Comparison of ENCODE assay signal across 10 cellular contexts in the genomic region with DNA sequence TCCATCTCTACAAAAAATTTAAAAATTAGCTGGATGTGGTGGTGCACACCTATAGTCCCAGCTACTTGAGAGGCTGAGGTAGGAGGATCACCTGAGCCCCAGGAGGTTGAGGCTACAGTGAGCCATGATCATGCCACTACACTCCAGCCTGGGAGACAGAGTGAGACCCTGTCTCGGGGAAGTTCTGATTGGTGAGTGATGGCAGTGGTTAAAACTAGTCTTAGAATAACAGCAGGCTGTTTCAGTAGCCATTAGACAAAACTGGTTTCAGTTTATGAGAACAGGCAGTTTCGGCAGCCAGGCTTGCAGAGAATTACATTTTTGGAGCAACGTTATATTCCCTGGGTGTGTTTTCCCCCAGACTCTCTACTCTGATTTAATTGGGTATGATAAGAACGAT. TPM values are rescaled to one million over a fixed set of nuclear protein-coding genes. Genes with fewer than 3 reads are reported as not detected.
DNase-seq lines count a peak whose midpoint lies in the region; ATAC-seq, FAIRE-seq and TF ChIP-seq lines count a peak whose summit lies in the region.
"Not testable (repeated sequence)": the region's sequence is repeated elsewhere in the genome, so short reads cannot be mapped to it uniquely, and the experiment has no call there.
"Had no signal": no experiment of that assay in that cellular context is flagged by ENCODE, and none has a peak within 500 bp of the region (broad histone marks: within the 10 kb centered on the region; RNA-seq: fewer than 3 reads in every experiment).

No MANE protein-coding gene starts in this region.

- not testable (repeated sequence) for TF ChIP-seq RAD21 in A549 (conservative IDR thresholded peaks at IDR 0.05 in 1 of 2, IDR thresholded peaks at IDR 0.05 in 1 of 2)

- peak overlapping the region; percentile 17; the same call in 1 of the 2 replicates for H3K9ac ChIP-seq in KMS-11
- H3K9ac ChIP-seq in OCI-LY3 (ENCODE audit: low read length), result not testable (repeated sequence)

- POLR2A ChIA-PET in A549 (lab: Yijun Ruan, JAX), result not testable (repeated sequence)

- TF ChIP-seq POLR2A in A549 (IDR thresholded peaks at IDR 0.05; ENCODE audit: low read length), result not testable (repeated sequence)

- H3K79me2 ChIP-seq in KMS-11 (ENCODE audit: insufficient read depth, low read depth); OCI-LY3 (ENCODE audit: low read length): not testable (repeated sequence)

- TF ChIP-seq CTCF in A549 (IDR thresholded peaks at IDR 0.05); GM12865 (IDR thresholded peaks at IDR 0.05; ENCODE audit: insufficient read depth, low read depth, low read length, missing control alignments); KMS-11 (conservative IDR thresholded peaks at IDR 0.05; ENCODE audit: low read depth, low read length); OCI-LY3 (IDR thresholded peaks at IDR 0.05; ENCODE audit: low read depth, low read length); coronary artery (IDR thresholded peaks at IDR 0.05): not testable (repeated sequence)

- CTCF ChIA-PET in A549 (lab: Yijun Ruan, JAX), result interaction anchor here (1.1 to 11.3 kb wide), 7 partner anchors 13 to 508 kb away, joined by 3 to 65 read pairs (median 15); no protein-coding TSS in a partner anchor

- TF ChIP-seq EP300 in A549 (IDR thresholded peaks at IDR 0.05), result not testable (repeated sequence)

- H2AFZ ChIP-seq in KMS-11 (ENCODE audit: low read depth), result peak overlapping the region; percentile 38
- peak overlapping the region; percentile 90; the same call in 1 of the 2 replicates for H2AFZ ChIP-seq in OCI-LY3 (ENCODE audit: low read depth, low read length)

- DNase-seq in A549 (ENCODE audit: low read depth in 1 of 2, low spot score in 1 of 2), result not testable (repeated sequence)
- DNase-seq in GM12865 (ENCODE audit: low read depth) (peak; percentile 27), coronary artery (ENCODE audit: low spot score) (peak; percentile 0), cardiac septum (ENCODE audit: low spot score) (peak; percentile 51)

- H3K27me3 ChIP-seq in KMS-11 (ENCODE audit: insufficient read depth, low read depth), result not testable (repeated sequence)
- H3K27me3 ChIP-seq in OCI-LY3 (ENCODE audit: low read depth, low read length), result peaks cover 14% of the 10 kb centered on the region

- not testable (repeated sequence) for H3K4me1 ChIP-seq in A549
- H3K4me1 ChIP-seq in KMS-11 (ENCODE audit: low read depth, poor library complexity, severe bottlenecking) (peaks cover 26% of the 10 kb centered on the region), OCI-LY3 (ENCODE audit: low read length) (peaks cover 14% of the 10 kb centered on the region)

- intact Hi-C loops in cardiac septum (cut with DNase I), result loop anchor here (10.0 kb wide), 1 partner anchor 509 kb away; no protein-coding TSS in a partner anchor

- H4K20me1 ChIP-seq in KMS-11 (ENCODE audit: insufficient read depth); OCI-LY3 (ENCODE audit: insufficient read depth, low read length): not testable (repeated sequence)

- H3K9me3 ChIP-seq in A549; OCI-LY3 (ENCODE audit: insufficient read depth, low read length): not testable (repeated sequence)

- WGBS in A549 (ENCODE audit: missing lambda C conversion rate), result 34% methylated on average over 4 of the region's 4 CpGs

- not testable (repeated sequence) for ATAC-seq in A549
- ATAC-seq in GM21390 (IDR thresholded peaks at IDR 0.05; ENCODE audit: unreplicated experiment), result peak; percentile 49

- not testable (repeated sequence) for H3K27ac ChIP-seq in A549; OCI-LY3 (ENCODE audit: low read length); coronary artery
- peak overlapping the region; percentile 5; the same call in 1 of the 2 replicates for H3K27ac ChIP-seq in KMS-11

- not testable (repeated sequence) for H3K36me3 ChIP-seq in KMS-11 (ENCODE audit: insufficient read depth); OCI-LY3 (replicated peaks; ENCODE audit: low read depth, low read length)

- FAIRE-seq in A549 (lab: Jason Lieb, UNC), result not testable (repeated sequence)

- not testable (repeated sequence) for H3K4me3 ChIP-seq in A549; GM12865 (ENCODE audit: low read depth, low read length); KMS-11 (IDR thresholded peaks at IDR 0.05; ENCODE audit: insufficient read depth, low read depth, low read length); coronary artery
- H3K4me3 ChIP-seq in OCI-LY3 (ENCODE audit: low read length), result peak overlapping the region; percentile 76

- 0 out of 3 replicates have a peak overlapping the region, but pooled peaks have one; percentile 21 for H3K4me2 ChIP-seq in A549
- peak overlapping the region; percentile 59 for H3K4me2 ChIP-seq in KMS-11
- H3K4me2 ChIP-seq in OCI-LY3 (ENCODE audit: low read length), result peak overlapping the region; percentile 90

RNA-seq across cellular contexts. Expression of a gene that starts 18.2 kb away (rescaled TPM):
- polyA plus RNA-seq in A549 (2011; rRNA removed) (0.92 and 1.0 TPM in 2 replicates), A549 (2017; fragmentation: RNase III; extraction: RNeasy Plus Mini Kit Qiagen cat#74134 plus additional on column Dnase treatment) (1.1 to 1.7 TPM (median 1.2 TPM) in 3 replicates)
- polyA plus RNA-seq in A549 (2012; cell fraction: cytosol; rRNA removed), result 0.59 and 0.83 TPM in 2 replicates
- 2.9 and 3.0 TPM in 2 replicates for polyA plus RNA-seq in A549 (2012; cell fraction: nucleus; rRNA removed)
- 1.3 and 1.8 TPM in 2 replicates for polyA minus RNA-seq in A549 (2011; rRNA and poly(A)+ RNA removed)
- 2.4 TPM for total RNA-seq in cardiac septum
- total RNA-seq: CD4-positive, CD25-positive, alpha-beta regulatory T cell; G401 had no signal
- polyA plus RNA-seq: CD8-positive, alpha-beta memory T cell had no signal

Comparison
In these comparisons a context has a peak if more than half of its experiments do, and no peak if none do; other contexts are left out.
1. H3K4me2 ChIP-seq: peak in every context shown above with its lines; median percentile 90 in OCI-LY3; 59 in KMS-11; 21 in A549.